23 cellular contexts compared by ENCODE assay signal in the genomic region with DNA sequence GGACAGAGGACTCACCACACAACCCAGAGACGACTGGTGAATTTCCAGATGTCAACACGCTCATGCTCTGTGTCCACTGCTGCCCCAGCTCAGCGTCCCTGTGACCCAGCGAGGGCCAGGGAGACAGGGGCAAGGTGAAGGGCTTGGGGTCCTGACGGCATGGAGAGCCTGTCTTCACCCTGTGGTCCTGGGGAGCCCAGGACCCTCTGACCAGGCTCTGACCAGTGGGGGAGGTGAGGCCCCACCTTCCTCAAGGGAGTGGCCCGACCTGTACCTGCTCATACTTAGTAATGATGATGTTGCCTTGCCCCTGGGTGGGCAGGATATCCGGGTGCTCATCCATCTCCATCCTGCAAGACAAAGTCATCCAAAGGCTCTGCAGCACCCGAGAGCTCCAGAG. TPM values are rescaled to one million over a fixed set of nuclear protein-coding genes. Genes with fewer than 3 reads are reported as not detected.
"Had no signal": no experiment of that assay in that cellular context is flagged by ENCODE, and none has a peak within 500 bp of the region (broad histone marks: within the 10 kb centered on the region; RNA-seq: fewer than 3 reads in every experiment).

No MANE protein-coding gene starts in this region.

- H3K27ac Mint-ChIP-seq: effector memory CD8-positive, alpha-beta T cell; immature natural killer cell; natural killer cell; type B pancreatic cell had no signal

- H3K27ac ChIP-seq: esophagus squamous epithelium, pancreas, psoas muscle, uterus had no signal

- H3K4me3 ChIP-seq: esophagus squamous epithelium, pancreas, psoas muscle, uterus had no signal

- H3K9me3 Mint-ChIP-seq: central memory CD8-positive, alpha-beta T cell; effector memory CD8-positive, alpha-beta T cell; immature natural killer cell; natural killer cell; neural crest cell; type B pancreatic cell had no signal

- ATAC-seq: effector memory CD8-positive, alpha-beta T cell; left colon; natural killer cell; pancreas; psoas muscle; sciatic nerve had no signal

- H3K36me3 Mint-ChIP-seq: immature natural killer cell, natural killer cell, type B pancreatic cell had no signal

- H3K27me3 ChIP-seq: pancreas, uterus had no signal

- H3K4me1 ChIP-seq: esophagus squamous epithelium, pancreas, psoas muscle, uterus had no signal

- H3K36me3 ChIP-seq: esophagus squamous epithelium, pancreas, uterus had no signal

- DNase-seq: effector memory CD8-positive, alpha-beta T cell; esophagus squamous epithelium; foreskin fibroblast; immature natural killer cell; left colon; mammary epithelial cell; natural killer cell; nucleus accumbens; psoas muscle; retina; stimulated activated CD4-positive, alpha-beta T cell treated with anti-CD3 and anti-CD28 coated beads, Interleukin-2, amount 100 ng/mL, for 24 hours; stimulated activated CD4-positive, alpha-beta T cell treated with anti-CD3 and anti-CD28 coated beads, Interleukin-4, amount 100 ng/mL, for 4 hours; stimulated activated naive CD4-positive, alpha-beta T cell treated with Interleukin-2 at 50 U/mL for 16 hours; uterus had no signal

- H3K4me3 Mint-ChIP-seq: central memory CD8-positive, alpha-beta T cell; effector memory CD8-positive, alpha-beta T cell; immature natural killer cell; natural killer cell; neural crest cell; type B pancreatic cell had no signal

- H3K4me1 Mint-ChIP-seq: central memory CD8-positive, alpha-beta T cell; immature natural killer cell; natural killer cell; neural crest cell had no signal

- H3K9me3 ChIP-seq: esophagus squamous epithelium, pancreas, psoas muscle, uterus had no signal

RNA-seq across cellular contexts. Expression of gene TNFRSF13B, which starts 39.8 kb away (rescaled TPM):
- total RNA-seq: epithelial cell of proximal tubule, esophagus squamous epithelium, lower leg skin, mammary epithelial cell, myocyte, neural crest cell, psoas muscle, sciatic nerve, skeletal muscle tissue, uterus had no signal
